ENCODE assay signal across 28 cellular contexts in genomic region chr18:27627927-27628326, GRCh38.
DNase-seq lines count a peak whose midpoint lies in the region; ATAC-seq and TF ChIP-seq lines count a peak whose summit lies in the region.
"Had no signal": no experiment of that assay in that cellular context is flagged by ENCODE, and none has a peak within 500 bp of the region (broad histone marks: within the 10 kb centered on the region; RNA-seq: fewer than 3 reads in every experiment).

No MANE protein-coding gene starts in this region.

- H3K27ac Mint-ChIP-seq in WTC11 (no peak overlapping the region), neural progenitor cell (no peak overlapping the region)
- H3K27ac Mint-ChIP-seq in CD8-positive, alpha-beta T cell, result no peak overlapping the region
- H3K27ac Mint-ChIP-seq: activated CD4-positive, alpha-beta T cell treated with anti-CD3 and anti-CD28 coated beads for 36 hours; HFFc6; IgD-negative memory B cell; natural killer cell; stimulated activated effector memory CD8-positive, alpha-beta T cell treated with anti-CD3 and anti-CD28 coated beads, Interleukin-12 subunit alpha, Interleukin-12 subunit beta, amount 100 ng/mL, for 72 hours; T-helper 1 cell treated with Interleukin-12 subunit alpha and Interleukin-12 subunit beta and Interleukin-4 antibody, amounts not matched to agents 30 μg/mL and 1 μg/mL, for 36 hours had no signal

- no peak overlapping the region for H3K27ac ChIP-seq in neural progenitor cell
- H3K27ac ChIP-seq in CD8-positive, alpha-beta T cell (ENCODE audit: low read depth, low read length), result no peak overlapping the region
- H3K27ac ChIP-seq: BLaER1 treated with 17β-estradiol and CSF1 and Interleukin-3, amounts not matched to agents 10 nM and 100 nM; heart right ventricle; ovary; right atrium auricular region; spleen; vagina had no signal

- H4K20me1 ChIP-seq in neural progenitor cell (ENCODE audit: low read depth), result no peaks in the 10 kb centered on the region
- H4K20me1 ChIP-seq: BLaER1 treated with 17β-estradiol and CSF1 and Interleukin-3, amounts not matched to agents 10 nM and 100 nM had no signal

- POLR2A ChIA-PET in HEK293T (lab: Yijun Ruan, JAX) (no interaction called here), WTC11 (lab: Charles Lee) (no interaction called here)
- POLR2A ChIA-PET in CD8-positive, alpha-beta T cell (lab: Charles Lee), result no interaction called here

- no peak overlapping the region for H3K4me2 ChIP-seq in neural progenitor cell
- H3K4me2 ChIP-seq: BLaER1 treated with 17β-estradiol and CSF1 and Interleukin-3, amounts not matched to agents 10 nM and 100 nM had no signal

- H3K4me1 ChIP-seq in neural progenitor cell, result peaks cover 13% of the 10 kb centered on the region
- no peaks in the 10 kb centered on the region for H3K4me1 ChIP-seq in CD8-positive, alpha-beta T cell (ENCODE audit: insufficient read depth, low read length)
- H3K4me1 ChIP-seq: BLaER1 treated with 17β-estradiol and CSF1 and Interleukin-3, amounts not matched to agents 10 nM and 100 nM; Caco-2; heart right ventricle; right atrium auricular region; spleen; vagina had no signal

- no peaks in the 10 kb centered on the region for H3K4me1 Mint-ChIP-seq in WTC11
- H3K4me1 Mint-ChIP-seq in neural progenitor cell, result peaks cover 17% of the 10 kb centered on the region
- H3K4me1 Mint-ChIP-seq in CD8-positive, alpha-beta T cell (ENCODE audit: low read depth), result no peaks in the 10 kb centered on the region
- H3K4me1 Mint-ChIP-seq: activated CD4-positive, alpha-beta T cell treated with anti-CD3 and anti-CD28 coated beads for 36 hours; IgD-negative memory B cell; natural killer cell; stimulated activated effector memory CD8-positive, alpha-beta T cell treated with anti-CD3 and anti-CD28 coated beads, Interleukin-12 subunit alpha, Interleukin-12 subunit beta, amount 100 ng/mL, for 72 hours had no signal

- ATAC-seq in WTC11, result peak; percentile 99
- ATAC-seq in HG02852 (IDR thresholded peaks at IDR 0.05; ENCODE audit: unreplicated experiment), result no peak
- ATAC-seq in CD8-positive, alpha-beta T cell, result no peak
- ATAC-seq: activated CD4-positive, alpha-beta T cell treated with anti-CD3 and anti-CD28 coated beads for 36 hours; natural killer cell; stimulated activated effector memory CD8-positive, alpha-beta T cell treated with anti-CD3 and anti-CD28 coated beads, Interleukin-12 subunit alpha, Interleukin-12 subunit beta, amount 100 ng/mL, for 72 hours had no signal

- intact Hi-C loops in CD8-positive, alpha-beta T cell (cut with DNase I, micrococcal nuclease), result no loop called here

- H3K27me3 Mint-ChIP-seq in WTC11 (ENCODE audit: low read depth) (no peaks in the 10 kb centered on the region), neural progenitor cell (ENCODE audit: insufficient read depth, low read depth) (no peaks in the 10 kb centered on the region)
- H3K27me3 Mint-ChIP-seq in CD8-positive, alpha-beta T cell (ENCODE audit: low read depth), result no peaks in the 10 kb centered on the region
- H3K27me3 Mint-ChIP-seq: activated CD4-positive, alpha-beta T cell treated with anti-CD3 and anti-CD28 coated beads for 36 hours; IgD-negative memory B cell had no signal

- H3K9ac ChIP-seq in neural progenitor cell, result no peak overlapping the region
- H3K9ac ChIP-seq: BLaER1 treated with 17β-estradiol and CSF1 and Interleukin-3, amounts not matched to agents 10 nM and 100 nM had no signal

- no peak overlapping the region for H3K4me3 Mint-ChIP-seq in WTC11
- H3K4me3 Mint-ChIP-seq in neural progenitor cell, result no peak overlapping the region
- H3K4me3 Mint-ChIP-seq in CD8-positive, alpha-beta T cell, result no peak overlapping the region
- H3K4me3 Mint-ChIP-seq: activated CD4-positive, alpha-beta T cell treated with anti-CD3 and anti-CD28 coated beads for 36 hours; HFFc6; IgD-negative memory B cell; natural killer cell; stimulated activated effector memory CD8-positive, alpha-beta T cell treated with anti-CD3 and anti-CD28 coated beads, Interleukin-12 subunit alpha, Interleukin-12 subunit beta, amount 100 ng/mL, for 72 hours; T-helper 1 cell treated with Interleukin-12 subunit alpha and Interleukin-12 subunit beta and Interleukin-4 antibody, amounts not matched to agents 30 μg/mL and 1 μg/mL, for 36 hours had no signal

- H3K4me3 ChIP-seq in neural progenitor cell, result no peak overlapping the region
- H3K4me3 ChIP-seq in CD8-positive, alpha-beta T cell (ENCODE audit: low read depth, low read length), result no peak overlapping the region
- H3K4me3 ChIP-seq: BLaER1 treated with 17β-estradiol and CSF1 and Interleukin-3, amounts not matched to agents 10 nM and 100 nM; heart right ventricle; ovary; right atrium auricular region; spleen; vagina had no signal

- H3K36me3 ChIP-seq in neural progenitor cell, result no peaks in the 10 kb centered on the region
- H3K36me3 ChIP-seq in CD8-positive, alpha-beta T cell (ENCODE audit: insufficient read depth, low read length), result no peaks in the 10 kb centered on the region
- H3K36me3 ChIP-seq: BLaER1 treated with 17β-estradiol and CSF1 and Interleukin-3, amounts not matched to agents 10 nM and 100 nM; heart right ventricle; ovary; right atrium auricular region; spleen; vagina had no signal

- H3K27me3 ChIP-seq in neural progenitor cell, result no peaks in the 10 kb centered on the region
- H3K27me3 ChIP-seq in CD8-positive, alpha-beta T cell (ENCODE audit: insufficient read depth, low read length), result no peaks in the 10 kb centered on the region
- H3K27me3 ChIP-seq: BLaER1 treated with 17β-estradiol and CSF1 and Interleukin-3, amounts not matched to agents 10 nM and 100 nM; heart right ventricle; ovary; right atrium auricular region; spleen; vagina had no signal

- H3K36me3 Mint-ChIP-seq in WTC11 (no peaks in the 10 kb centered on the region), neural progenitor cell (peaks cover 2% of the 10 kb centered on the region)
- H3K36me3 Mint-ChIP-seq in CD8-positive, alpha-beta T cell, result no peaks in the 10 kb centered on the region
- H3K36me3 Mint-ChIP-seq: IgD-negative memory B cell; natural killer cell; stimulated activated effector memory CD8-positive, alpha-beta T cell treated with anti-CD3 and anti-CD28 coated beads, Interleukin-12 subunit alpha, Interleukin-12 subunit beta, amount 100 ng/mL, for 72 hours had no signal

- H3K9me3 ChIP-seq in neural progenitor cell (ENCODE audit: low read depth), result no peaks in the 10 kb centered on the region
- H3K9me3 ChIP-seq in CD8-positive, alpha-beta T cell (ENCODE audit: low read length), result no peaks in the 10 kb centered on the region
- H3K9me3 ChIP-seq: BLaER1 treated with 17β-estradiol and CSF1 and Interleukin-3, amounts not matched to agents 10 nM and 100 nM; Caco-2; heart right ventricle; ovary; right atrium auricular region; spleen; vagina had no signal

- H2AFZ ChIP-seq in neural progenitor cell (replicated peaks), result peak overlapping the region; percentile 84

- no peaks in the 10 kb centered on the region for H3K9me3 Mint-ChIP-seq in WTC11
- H3K9me3 Mint-ChIP-seq in neural progenitor cell, result no peaks in the 10 kb centered on the region
- H3K9me3 Mint-ChIP-seq in CD8-positive, alpha-beta T cell, result peaks cover 8% of the 10 kb centered on the region
- H3K9me3 Mint-ChIP-seq: HFFc6; IgD-negative memory B cell; natural killer cell; stimulated activated effector memory CD8-positive, alpha-beta T cell treated with anti-CD3 and anti-CD28 coated beads, Interleukin-12 subunit alpha, Interleukin-12 subunit beta, amount 100 ng/mL, for 72 hours; T-helper 1 cell treated with Interleukin-12 subunit alpha and Interleukin-12 subunit beta and Interleukin-4 antibody, amounts not matched to agents 30 μg/mL and 1 μg/mL, for 36 hours had no signal

- DNase-seq in NCI-H82 (lab: John Stamatoyannopoulos, UW) (peak; percentile 29), NCI-H82 treated with DMSO at 0.1 percent for 48 hours (lab: John Stamatoyannopoulos, UW; ENCODE audit: unreplicated experiment) (no peak), HEK293T (ENCODE audit: extremely low spot score) (peak; percentile 14), WTC11 (ENCODE audit: low spot score) (peak; percentile 27), neural progenitor cell (ENCODE audit: low spot score) (peak; percentile 26), cerebellum (ENCODE audit: low spot score) (no peak)
- no peak for DNase-seq in CD8-positive, alpha-beta T cell
- DNase-seq: activated CD4-positive, alpha-beta T cell treated with anti-CD3 and anti-CD28 coated beads for 36 hours; activated effector memory CD4-positive, alpha-beta T cell treated with anti-CD3 and anti-CD28 coated beads, Interleukin-2, amount 50 U/mL, for 16 hours; Caco-2; erythroblast; heart right ventricle; HFFc6; natural killer cell; NCI-H1092 treated with DMSO at 0.1 percent for 48 hours; NCI-H2081 treated with DMSO at 0.1 percent for 48 hours; NCI-H526; ovary; SHP77; spleen; stimulated activated CD4-positive, alpha-beta T cell treated with anti-CD3 and anti-CD28 coated beads, Interleukin-2, amount 100 ng/mL, for 48 hours had no signal

- CTCF ChIA-PET in HEK293T (lab: Yijun Ruan, JAX) (no interaction called here), WTC11 (lab: Charles Lee) (interaction anchor here (0.7 to 3.1 kb wide), 3 partner anchors 19 to 130 kb away, joined by 3 to 27 read pairs (median 5); no protein-coding TSS in a partner anchor)
- CTCF ChIA-PET in CD8-positive, alpha-beta T cell (lab: Charles Lee), result no interaction called here

- no peaks in the 10 kb centered on the region for H3K79me2 ChIP-seq in neural progenitor cell (ENCODE audit: low read depth)

- peaks cover 6% of the 10 kb centered on the region for H3F3A ChIP-seq in neural progenitor cell (ENCODE audit: low read depth)

- no peak for TF ChIP-seq CTCF in WTC11 (IDR thresholded peaks at IDR 0.05)
- TF ChIP-seq CTCF in neural progenitor cell (IDR thresholded peaks at IDR 0.05), result peak; percentile 40
- TF ChIP-seq CTCF in CD8-positive, alpha-beta T cell (IDR thresholded peaks at IDR 0.05), result no peak

TF ChIP-seq in HEK293T, 16 proteins besides CTCF, POLR2A, EP300 and RAD21 (continues in another document):
- TF ChIP-seq NFRKB (IDR thresholded peaks at IDR 0.05) (no peak), ELF4 (IDR thresholded peaks at IDR 0.05) (no peak), FOXM1 (IDR thresholded peaks at IDR 0.05; ENCODE audit: borderline replicate concordance) (no peak), BHLHE40 (IDR thresholded peaks at IDR 0.05; ENCODE audit: borderline replicate concordance) (no peak), FOXK2 (IDR thresholded peaks at IDR 0.05) (no peak), FOXA1 (IDR thresholded peaks at IDR 0.05) (no peak)

TF ChIP-seq in WTC11, 78 proteins besides CTCF, POLR2A, EP300 and RAD21 (continues in another document):
- TF ChIP-seq KAT7 (CRISPR knock-in tag; IDR thresholded peaks at IDR 0.05; ENCODE audit: borderline replicate concordance), result no peak

Comparison
In these comparisons a context has a peak if more than half of its experiments do, and no peak if none do; other contexts are left out.
1. DNase-seq: peak in NCI-H82 (single experiment), HEK293T (single experiment), WTC11 (single experiment) and neural progenitor cell (single experiment); none in NCI-H82 treated with DMSO at 0.1 percent for 48 hours (single experiment), cerebellum (single experiment) and CD8-positive, alpha-beta T cell (0 of 7).